Comparison of ENCODE assay signal across 15 cellular contexts in the genomic region with DNA sequence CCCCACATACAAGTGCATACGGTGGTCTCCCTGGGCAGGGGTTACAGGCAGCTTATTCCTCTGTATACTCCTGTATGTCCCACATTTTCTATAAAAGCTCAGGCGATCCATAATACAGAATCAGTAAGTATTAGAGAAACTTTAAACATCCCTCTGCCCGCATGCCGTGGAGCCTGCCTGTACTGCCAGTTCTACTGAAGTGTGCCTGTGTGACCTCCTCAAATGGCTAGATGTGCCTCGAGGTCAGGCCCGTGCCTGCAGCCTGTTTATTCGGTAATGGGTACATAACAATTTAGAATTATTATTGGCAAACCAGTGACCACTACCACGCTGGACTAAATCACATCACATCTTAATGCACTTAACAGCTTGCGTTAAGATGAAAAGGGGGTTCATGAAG.
"Had no signal": no experiment of that assay in that cellular context is flagged by ENCODE, and none has a peak within 500 bp of the region (broad histone marks: within the 10 kb centered on the region; RNA-seq: fewer than 3 reads in every experiment).

No MANE protein-coding gene starts in this region.

- H3K4me1 Mint-ChIP-seq: activated T-helper 17 cell treated with anti-CD3 and anti-CD28 coated beads, Interleukin-2, amount 50 U/mL, for 72 hours; stimulated activated naive CD8-positive, alpha-beta T cell treated with anti-CD3 and anti-CD28 coated beads, Interleukin-15, amount 100 ng/mL, for 72 hours had no signal

- H3K4me1 ChIP-seq: colonic mucosa had no signal

- H3K27me3 ChIP-seq: colonic mucosa, heart right ventricle, thyroid gland had no signal

- H3K9ac ChIP-seq: SK-N-SH had no signal

- DNase-seq: activated CD4-positive, alpha-beta T cell treated with anti-CD3 and anti-CD28 coated beads, Interleukin-2, amount 50 U/mL, for 48 hours; activated naive CD4-positive, alpha-beta T cell treated with anti-CD3 and anti-CD28 coated beads for 36 hours; activated naive CD8-positive, alpha-beta T cell treated with anti-CD3 and anti-CD28 coated beads, Interleukin-2, amount 50 U/mL, for 24 hours; colonic mucosa; effector CD4-positive, alpha-beta T cell; naive B cell; retina; SK-N-SH; small intestine; stimulated activated naive CD8-positive, alpha-beta T cell treated with anti-CD3 and anti-CD28 coated beads, Interleukin-15, amount 100 ng/mL, for 72 hours; T-cell; T-helper 9 cell had no signal

- H3K27me3 Mint-ChIP-seq: activated naive CD8-positive, alpha-beta T cell treated with anti-CD3 and anti-CD28 coated beads, Interleukin-2, amount 50 U/mL, for 24 hours; activated T-helper 17 cell treated with anti-CD3 and anti-CD28 coated beads, Interleukin-2, amount 50 U/mL, for 72 hours; naive B cell; stimulated activated naive CD8-positive, alpha-beta T cell treated with anti-CD3 and anti-CD28 coated beads, Interleukin-15, amount 100 ng/mL, for 72 hours; T-cell had no signal

- H3K27ac ChIP-seq: colonic mucosa had no signal

- H3K4me3 ChIP-seq: colonic mucosa, thyroid gland had no signal

- H3K27ac Mint-ChIP-seq: activated naive CD4-positive, alpha-beta T cell treated with anti-CD3 and anti-CD28 coated beads for 36 hours; activated naive CD8-positive, alpha-beta T cell treated with anti-CD3 and anti-CD28 coated beads, Interleukin-2, amount 50 U/mL, for 24 hours; activated T-helper 17 cell treated with anti-CD3 and anti-CD28 coated beads, Interleukin-2, amount 50 U/mL, for 72 hours; stimulated activated naive CD8-positive, alpha-beta T cell treated with anti-CD3 and anti-CD28 coated beads, Interleukin-15, amount 100 ng/mL, for 72 hours; T-cell had no signal

- H3K9me3 Mint-ChIP-seq: activated naive CD4-positive, alpha-beta T cell treated with anti-CD3 and anti-CD28 coated beads for 36 hours; activated naive CD8-positive, alpha-beta T cell treated with anti-CD3 and anti-CD28 coated beads, Interleukin-2, amount 50 U/mL, for 24 hours; activated T-helper 17 cell treated with anti-CD3 and anti-CD28 coated beads, Interleukin-2, amount 50 U/mL, for 72 hours; naive B cell; stimulated activated naive CD8-positive, alpha-beta T cell treated with anti-CD3 and anti-CD28 coated beads, Interleukin-15, amount 100 ng/mL, for 72 hours; T-cell had no signal

- H3K9me3 ChIP-seq: colonic mucosa, heart right ventricle, SK-N-SH, thyroid gland had no signal

- H3K4me3 Mint-ChIP-seq: activated naive CD4-positive, alpha-beta T cell treated with anti-CD3 and anti-CD28 coated beads for 36 hours; activated naive CD8-positive, alpha-beta T cell treated with anti-CD3 and anti-CD28 coated beads, Interleukin-2, amount 50 U/mL, for 24 hours; activated T-helper 17 cell treated with anti-CD3 and anti-CD28 coated beads, Interleukin-2, amount 50 U/mL, for 72 hours; naive B cell; stimulated activated naive CD8-positive, alpha-beta T cell treated with anti-CD3 and anti-CD28 coated beads, Interleukin-15, amount 100 ng/mL, for 72 hours; T-cell had no signal

- H3K36me3 ChIP-seq: colonic mucosa, heart right ventricle, thyroid gland had no signal
